Comparison of ENCODE assay signal across 6 cellular contexts in the genomic region with DNA sequence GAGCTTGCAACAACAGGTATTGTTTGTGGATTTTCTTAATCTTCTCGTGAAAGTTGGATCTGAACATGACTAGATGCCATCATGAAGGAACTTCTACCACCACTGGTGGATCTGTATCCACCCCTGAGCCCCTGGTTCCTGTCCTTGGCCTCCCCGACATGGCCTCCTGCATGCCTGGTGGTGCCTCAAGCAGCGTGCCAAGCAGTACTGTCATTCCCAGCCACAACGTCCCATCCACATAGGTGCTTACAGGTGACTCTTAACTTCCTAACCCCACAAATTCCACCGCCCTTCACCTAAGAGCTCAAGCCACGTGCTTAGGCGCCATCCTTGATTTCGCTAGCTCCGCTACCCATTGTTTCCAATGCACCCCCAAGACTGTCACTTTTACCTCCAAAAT. TPM values are rescaled to one million over a fixed set of nuclear protein-coding genes. Genes with fewer than 3 reads are reported as not detected.
"Had no signal": no experiment of that assay in that cellular context is flagged by ENCODE, and none has a peak within 500 bp of the region (broad histone marks: within the 10 kb centered on the region; RNA-seq: fewer than 3 reads in every experiment).

No MANE protein-coding gene starts in this region.

- DNase-seq: GM23248, GOT3, H9, HCEC 1CT, KG1 had no signal

- H3K4me3 Mint-ChIP-seq: H9, IgD-negative memory B cell had no signal

- H3K36me3 Mint-ChIP-seq: IgD-negative memory B cell had no signal

- H2AFZ ChIP-seq: GM23248 had no signal

- H3K27me3 Mint-ChIP-seq: IgD-negative memory B cell had no signal

- H3K27ac Mint-ChIP-seq: H9, IgD-negative memory B cell had no signal

- H3K4me3 ChIP-seq: GM23248 had no signal

- H3K4me1 Mint-ChIP-seq: H9, IgD-negative memory B cell had no signal

- H3K27ac ChIP-seq: GM23248 had no signal

- H3K9ac ChIP-seq: GM23248 had no signal

RNA-seq across cellular contexts. Expression of a gene that starts 23.1 kb away (rescaled TPM):
- total RNA-seq: GM23248, H9 had no signal
- polyA plus RNA-seq: GM23248, IgD-negative memory B cell had no signal
